In the genomic region with DNA sequence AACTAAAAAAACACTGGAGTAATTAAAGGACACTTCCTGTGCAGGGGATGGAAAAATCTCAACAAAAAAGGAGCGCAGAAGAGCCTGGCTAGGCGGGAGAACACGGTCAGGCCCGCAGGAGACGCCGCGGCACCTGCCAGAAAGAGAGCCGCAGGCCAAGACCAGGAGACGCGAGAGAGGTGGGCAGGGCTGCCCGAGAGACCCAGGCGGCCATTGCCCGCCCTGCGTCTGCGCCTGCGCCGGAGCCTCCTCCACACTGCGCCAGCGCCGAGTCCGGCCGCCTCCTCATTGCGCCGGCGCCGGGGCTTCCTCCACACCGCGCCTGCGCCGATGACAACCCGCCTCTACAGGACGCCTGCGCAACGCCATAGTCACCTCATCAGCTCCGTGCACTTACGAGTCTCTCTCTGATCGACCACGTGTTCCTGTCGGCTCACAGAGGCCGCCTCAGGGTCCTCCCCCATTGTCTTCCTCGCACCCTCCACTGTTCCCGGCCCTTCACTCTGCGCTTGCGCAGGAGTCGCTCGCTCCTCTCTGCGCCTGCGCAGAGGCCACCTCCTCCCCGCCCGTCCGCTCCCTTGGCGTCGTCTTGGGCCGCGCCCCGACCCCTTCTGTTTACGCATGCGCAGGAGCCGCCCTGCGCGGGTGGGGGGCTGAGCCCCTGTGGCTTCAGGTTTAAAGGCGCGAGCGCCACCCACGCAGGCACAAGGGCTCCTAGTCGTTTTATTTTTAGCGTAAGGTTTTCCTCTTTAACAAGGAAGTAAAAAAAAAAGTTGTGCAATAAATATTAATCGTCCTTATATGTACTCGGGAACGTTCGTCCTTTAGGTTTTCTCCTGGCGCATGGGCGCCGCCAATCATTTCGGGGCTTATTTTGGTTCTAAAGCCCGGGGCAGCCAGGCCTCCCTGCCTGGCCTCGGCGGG, we compare ENCODE assay signal across 8 cellular contexts. TPM values are rescaled to one million over a fixed set of nuclear protein-coding genes. Genes with fewer than 3 reads are reported as not detected.
DNase-seq lines count a peak whose midpoint lies in the region; ATAC-seq and TF ChIP-seq lines count a peak whose summit lies in the region.

No MANE protein-coding gene starts in this region.

- H3K36me3 ChIP-seq in left lung: no peaks in the 10 kb centered on the region

- H3K36me3 Mint-ChIP-seq in dendritic cell treated with granulocyte-macrophage colony-stimulating factor and Interleukin-4, amounts not matched to agents 40 ng/mL and 50 ng/mL, for 4 days (ENCODE audit: low read depth): no peaks in the 10 kb centered on the region

- intact Hi-C loops in dendritic cell treated with granulocyte-macrophage colony-stimulating factor and Interleukin-4, amounts not matched to agents 40 ng/mL and 50 ng/mL, for 4 days (cut with micrococcal nuclease): no loop called here
- intact Hi-C loops in left lung (cut with DNase I): no loop called here

- H3K4me3 ChIP-seq in left lung: peak overlapping the region; percentile 47 to 59

- peaks cover 42% of the 10 kb centered on the region for H3K4me1 Mint-ChIP-seq in dendritic cell treated with granulocyte-macrophage colony-stimulating factor and Interleukin-4, amounts not matched to agents 40 ng/mL and 50 ng/mL, for 4 days (ENCODE audit: low read depth)

- H3K27me3 Mint-ChIP-seq in dendritic cell treated with granulocyte-macrophage colony-stimulating factor and Interleukin-4, amounts not matched to agents 40 ng/mL and 50 ng/mL, for 4 days: no peaks in the 10 kb centered on the region

- H3K27ac ChIP-seq in left lung: peak overlapping the region; percentile 95 to 99

- peak overlapping the region; percentile 90 for H3K4me3 Mint-ChIP-seq in dendritic cell treated with granulocyte-macrophage colony-stimulating factor and Interleukin-4, amounts not matched to agents 40 ng/mL and 50 ng/mL, for 4 days

- peaks cover 12 to 35% of the 10 kb centered on the region in 2 donors for H3K4me1 ChIP-seq in left lung

- ATAC-seq in GM19351 (IDR thresholded peaks at IDR 0.05; ENCODE audit: unreplicated experiment) (peak; percentile 95), HG03520 (IDR thresholded peaks at IDR 0.05; ENCODE audit: unreplicated experiment) (peak; percentile 98), left lung (peak; percentile 96)

- H3K27me3 ChIP-seq in left lung: no peaks in the 10 kb centered on the region

- no peak for TF ChIP-seq CTCF in left lung (IDR thresholded peaks at IDR 0.05)

- H3K9me3 Mint-ChIP-seq in dendritic cell treated with granulocyte-macrophage colony-stimulating factor and Interleukin-4, amounts not matched to agents 40 ng/mL and 50 ng/mL, for 4 days: no peaks in the 10 kb centered on the region

- peak overlapping the region; percentile 95 for H3K27ac Mint-ChIP-seq in dendritic cell treated with granulocyte-macrophage colony-stimulating factor and Interleukin-4, amounts not matched to agents 40 ng/mL and 50 ng/mL, for 4 days

- DNase-seq in C1 segment of cervical spinal cord (lab: John Stamatoyannopoulos, UW) (peak; percentile 80 to 100 (median 98)), NCI-H748 (lab: John Stamatoyannopoulos, UW; ENCODE audit: unreplicated experiment) (peak; percentile 97), left lung (peak; percentile 98 to 99)
- peak; percentile 93 to 95 for DNase-seq in activated CD4-positive, alpha-beta T cell treated with anti-CD3 and anti-CD28 coated beads, Interleukin-2, amount 50 U/mL, for 24 hours (ENCODE audit: low read depth in 1 of 2, low spot score in 1 of 2)
- DNase-seq in stimulated activated CD4-positive, alpha-beta T cell treated with anti-CD3 and anti-CD28 coated beads, Interleukin-2, amount 100 ng/mL, for 4 hours (ENCODE audit: low read depth): peak; percentile 97

- H3K9me3 ChIP-seq in left lung: no peaks in the 10 kb centered on the region

RNA-seq across cellular contexts. Expression of gene FAM20C, which starts 43.2 kb away (rescaled TPM):
- 10 to 100 TPM; 44.6 to 75.5 TPM for total RNA-seq in left lung

Comparison
In these comparisons a context has a peak if more than half of its experiments do, and no peak if none do; other contexts are left out.
1. Peak in every context shown above with its lines: DNase-seq, ATAC-seq, H3K4me3 ChIP-seq and H3K27ac ChIP-seq.